Comparison of ENCODE assay signal across 18 cellular contexts in the genomic region with DNA sequence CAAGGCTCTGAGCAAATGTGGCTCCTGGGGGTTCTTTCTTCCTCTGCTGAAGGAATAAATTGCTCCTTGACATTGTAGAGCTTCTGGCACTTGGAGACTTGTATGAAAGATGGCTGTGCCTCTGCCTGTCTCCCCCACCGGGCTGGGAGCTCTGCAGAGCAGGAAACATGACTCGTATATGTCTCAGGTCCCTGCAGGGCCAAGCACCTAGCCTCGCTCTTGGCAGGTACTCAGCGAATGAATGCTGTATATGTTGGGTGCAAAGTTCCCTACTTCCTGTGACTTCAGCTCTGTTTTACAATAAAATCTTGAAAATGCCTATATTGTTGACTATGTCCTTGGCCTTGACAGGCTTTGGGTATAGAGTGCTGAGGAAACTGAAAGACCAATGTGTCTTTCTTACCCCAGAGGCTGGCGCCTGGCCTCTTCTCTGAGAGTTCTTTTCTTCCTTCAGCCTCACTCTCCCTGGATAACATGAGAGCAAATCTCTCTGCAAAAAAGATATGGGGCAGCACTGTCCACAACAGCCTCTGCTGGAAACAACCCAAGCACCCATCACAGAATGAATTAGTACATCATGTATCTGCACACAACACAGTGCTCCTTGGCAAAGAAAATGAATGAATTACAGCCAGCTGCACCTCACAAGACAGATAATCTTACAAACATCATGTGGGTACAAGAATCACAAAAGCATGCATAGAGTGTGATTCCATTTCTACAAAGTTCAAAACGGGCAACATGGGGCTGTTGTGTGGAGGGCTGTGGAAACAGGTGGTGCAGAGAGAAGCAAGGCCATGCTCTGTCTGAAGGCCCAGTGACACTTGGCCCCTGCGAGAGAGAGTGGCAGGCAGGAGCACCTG. TPM values are rescaled to one million over a fixed set of nuclear protein-coding genes. Genes with fewer than 3 reads are reported as not detected.
DNase-seq lines count a peak whose midpoint lies in the region; ATAC-seq and TF ChIP-seq lines count a peak whose summit lies in the region.
"Had no signal": no experiment of that assay in that cellular context is flagged by ENCODE, and none has a peak within 500 bp of the region (broad histone marks: within the 10 kb centered on the region; RNA-seq: fewer than 3 reads in every experiment).

No MANE protein-coding gene starts in this region.

- H3K9me2 ChIP-seq in PC-3 (replicated peaks; ENCODE audit: low read length): no peaks in the 10 kb centered on the region

- no peaks in the 10 kb centered on the region for H3K36me3 Mint-ChIP-seq in activated naive CD4-positive, alpha-beta T cell treated with anti-CD3 and anti-CD28 coated beads for 36 hours (ENCODE audit: low read depth)
- H3K36me3 Mint-ChIP-seq in stimulated activated effector memory CD8-positive, alpha-beta T cell treated with anti-CD3 and anti-CD28 coated beads, Interleukin-12 subunit alpha, Interleukin-12 subunit beta, amount 100 ng/mL, for 72 hours: no peaks in the 10 kb centered on the region
- no peaks in the 10 kb centered on the region for H3K36me3 Mint-ChIP-seq in naive thymus-derived CD8-positive, alpha-beta T cell
- H3K36me3 Mint-ChIP-seq: immature natural killer cell, mesothelial cell of epicardium had no signal

- ATAC-seq in PC-3 (peak; percentile 93), HG03378 (IDR thresholded peaks at IDR 0.05; ENCODE audit: unreplicated experiment) (no peak)
- ATAC-seq in stimulated activated effector memory CD8-positive, alpha-beta T cell treated with anti-CD3 and anti-CD28 coated beads, Interleukin-12 subunit alpha, Interleukin-12 subunit beta, amount 100 ng/mL, for 72 hours: no peak
- no peak for ATAC-seq in naive thymus-derived CD8-positive, alpha-beta T cell
- ATAC-seq: right cardiac atrium had no signal

- H3K4me3 ChIP-seq in PC-3 (ENCODE audit: low read length): no peak overlapping the region
- H3K4me3 ChIP-seq: ascending aorta had no signal

- H3F3A ChIP-seq in PC-3 (ENCODE audit: low read length, unreplicated experiment): no peaks in the 10 kb centered on the region

- peaks cover 18% of the 10 kb centered on the region for H3K4me1 ChIP-seq in PC-3 (ENCODE audit: insufficient read depth, low read length)
- H3K4me1 ChIP-seq: ascending aorta had no signal

- H3K27me3 Mint-ChIP-seq in activated naive CD4-positive, alpha-beta T cell treated with anti-CD3 and anti-CD28 coated beads for 36 hours (ENCODE audit: low read depth): no peaks in the 10 kb centered on the region
- H3K27me3 Mint-ChIP-seq in naive thymus-derived CD8-positive, alpha-beta T cell: peaks cover 0 to 2% (median 0%) of the 10 kb centered on the region in 5 donors
- H3K27me3 Mint-ChIP-seq: activated B cell treated with CpG ODN at 0.5 μM for 24 hours had no signal

- H3K27ac ChIP-seq in PC-3 (ENCODE audit: low read length): peak overlapping the region; percentile 65
- peak overlapping the region; percentile 45 for H3K27ac ChIP-seq in epithelial cell of prostate
- H3K27ac ChIP-seq: ascending aorta had no signal

- peaks cover 30% of the 10 kb centered on the region for H3K4me1 Mint-ChIP-seq in activated naive CD4-positive, alpha-beta T cell treated with anti-CD3 and anti-CD28 coated beads for 36 hours (ENCODE audit: low read depth)
- H3K4me1 Mint-ChIP-seq in stimulated activated effector memory CD8-positive, alpha-beta T cell treated with anti-CD3 and anti-CD28 coated beads, Interleukin-12 subunit alpha, Interleukin-12 subunit beta, amount 100 ng/mL, for 72 hours: peaks cover 19% of the 10 kb centered on the region
- peaks cover 9 to 19% (median 16%) of the 10 kb centered on the region in 4 donors for H3K4me1 Mint-ChIP-seq in naive thymus-derived CD8-positive, alpha-beta T cell

- H4K20me1 ChIP-seq in PC-3 (ENCODE audit: low read length): no peaks in the 10 kb centered on the region

- peak overlapping the region; percentile 6; the same call in 1 of the 2 replicates for H3K9ac ChIP-seq in PC-3 (ENCODE audit: low read length)

- no peak overlapping the region for H3K4me3 Mint-ChIP-seq in activated naive CD4-positive, alpha-beta T cell treated with anti-CD3 and anti-CD28 coated beads for 36 hours
- no peak overlapping the region for H3K4me3 Mint-ChIP-seq in stimulated activated effector memory CD8-positive, alpha-beta T cell treated with anti-CD3 and anti-CD28 coated beads, Interleukin-12 subunit alpha, Interleukin-12 subunit beta, amount 100 ng/mL, for 72 hours
- H3K4me3 Mint-ChIP-seq in naive thymus-derived CD8-positive, alpha-beta T cell: no peak overlapping the region
- H3K4me3 Mint-ChIP-seq: activated B cell treated with CpG ODN at 0.5 μM for 24 hours, immature natural killer cell, mesothelial cell of epicardium had no signal

- DNase-seq in activated naive CD4-positive, alpha-beta T cell treated with anti-CD3 and anti-CD28 coated beads for 36 hours: peak; percentile 56
- DNase-seq in activated naive CD4-positive, alpha-beta T cell treated with Interleukin-2 at 50 U/mL for 16 hours: no peak
- DNase-seq in PC-3: peak; percentile 83
- no peak for DNase-seq in epithelial cell of prostate (ENCODE audit: low read depth, low spot score)
- peak in 1 of 2 donors; percentile 44 for DNase-seq in stimulated activated effector memory CD8-positive, alpha-beta T cell treated with anti-CD3 and anti-CD28 coated beads, Interleukin-12 subunit alpha, Interleukin-12 subunit beta, amount 100 ng/mL, for 72 hours (ENCODE audit: low spot score in 2 of 2)
- no peak for DNase-seq in NCI-H2196 (lab: John Stamatoyannopoulos, UW; ENCODE audit: unreplicated experiment)
- DNase-seq in naive thymus-derived CD8-positive, alpha-beta T cell: no peak
- DNase-seq: activated B cell treated with CpG ODN at 0.5 μM for 24 hours; cortex of kidney; EL; immature natural killer cell; KG1; right cardiac atrium; stimulated activated CD4-positive, alpha-beta T cell treated with anti-CD3 and anti-CD28 coated beads, Interleukin-1b, Interleukin-23, amount 100 ng/mL, for 48 hours had no signal

- no peaks in the 10 kb centered on the region for H3K9me3 ChIP-seq in PC-3 (ENCODE audit: low read length)
- H3K9me3 ChIP-seq: ascending aorta had no signal

- no peaks in the 10 kb centered on the region for H3K9me3 Mint-ChIP-seq in activated naive CD4-positive, alpha-beta T cell treated with anti-CD3 and anti-CD28 coated beads for 36 hours
- H3K9me3 Mint-ChIP-seq in stimulated activated effector memory CD8-positive, alpha-beta T cell treated with anti-CD3 and anti-CD28 coated beads, Interleukin-12 subunit alpha, Interleukin-12 subunit beta, amount 100 ng/mL, for 72 hours: no peaks in the 10 kb centered on the region
- no peaks in the 10 kb centered on the region for H3K9me3 Mint-ChIP-seq in naive thymus-derived CD8-positive, alpha-beta T cell
- H3K9me3 Mint-ChIP-seq: activated B cell treated with CpG ODN at 0.5 μM for 24 hours, immature natural killer cell, mesothelial cell of epicardium had no signal

- POLR2A ChIA-PET in PC-3 (lab: Charles Lee; ENCODE audit: unreplicated experiment): no interaction called here
- POLR2A ChIA-PET in naive thymus-derived CD8-positive, alpha-beta T cell (lab: Charles Lee): interaction anchor here (0.6 kb wide), 1 partner anchor 70 kb away, joined by 8 read pairs; no protein-coding TSS in a partner anchor

- intact Hi-C loops in activated naive CD4-positive, alpha-beta T cell treated with anti-CD3 and anti-CD28 coated beads for 36 hours (cut with micrococcal nuclease): no loop called here
- intact Hi-C loops in PC-3 (cut with micrococcal nuclease): no loop called here

- no peak for TF ChIP-seq CTCF in PC-3 (conservative IDR thresholded peaks at IDR 0.05; ENCODE audit: low read depth, low read length)

- H3K27ac Mint-ChIP-seq in activated naive CD4-positive, alpha-beta T cell treated with anti-CD3 and anti-CD28 coated beads for 36 hours: no peak overlapping the region
- peak overlapping the region; percentile 68 for H3K27ac Mint-ChIP-seq in stimulated activated effector memory CD8-positive, alpha-beta T cell treated with anti-CD3 and anti-CD28 coated beads, Interleukin-12 subunit alpha, Interleukin-12 subunit beta, amount 100 ng/mL, for 72 hours
- peak overlapping the region in 3 of 10 donors; percentile 35 to 81 (median 74) for H3K27ac Mint-ChIP-seq in naive thymus-derived CD8-positive, alpha-beta T cell
- H3K27ac Mint-ChIP-seq: activated B cell treated with CpG ODN at 0.5 μM for 24 hours, immature natural killer cell, mesothelial cell of epicardium had no signal

- H3K79me2 ChIP-seq in PC-3 (ENCODE audit: low read length): no peaks in the 10 kb centered on the region

- no peaks in the 10 kb centered on the region for H3K27me3 ChIP-seq in PC-3 (ENCODE audit: low read length)
- H3K27me3 ChIP-seq: ascending aorta had no signal

- H2AFZ ChIP-seq in PC-3 (ENCODE audit: low read length): peak overlapping the region; percentile 56

- CTCF ChIA-PET in activated naive CD4-positive, alpha-beta T cell treated with anti-CD3 and anti-CD28 coated beads for 36 hours (lab: Charles Lee): interaction anchor here (0.6 to 6.4 kb wide), 7 partner anchors 26 to 65 kb away, joined by 4 to 157 read pairs (median 5); no protein-coding TSS in a partner anchor
- CTCF ChIA-PET in PC-3 (lab: Charles Lee): no interaction called here

- no TSS peak for BruUV-seq in PC-3 (replicated peaks; lab: Mats Ljungman, UMichigan)

- peak overlapping the region; percentile 44 for H3K4me2 ChIP-seq in PC-3 (ENCODE audit: low read length)

- no peaks in the 10 kb centered on the region for H3K36me3 ChIP-seq in PC-3 (ENCODE audit: low read depth, low read length)
- H3K36me3 ChIP-seq: ascending aorta had no signal

RNA-seq across cellular contexts. Expression of a gene that starts 6.5 kb away (rescaled TPM):
- total RNA-seq in activated naive CD4-positive, alpha-beta T cell treated with anti-CD3 and anti-CD28 coated beads for 36 hours: 1 to 10 TPM in 1 of 2 experiments, under 1 TPM in 1; 0.77 to 1.2 TPM
- 1.3 and 8.2 TPM in 2 replicates for total RNA-seq in PC-3 (2014; rRNA removed)
- 1 to 10 TPM in 1 of 2 experiments, not detected in 1; 1.2 TPM for total RNA-seq in naive thymus-derived CD8-positive, alpha-beta T cell
- polyA plus RNA-seq in naive thymus-derived CD8-positive, alpha-beta T cell: not detected
- total RNA-seq: activated B cell treated with CpG ODN at 0.5 μM for 24 hours, ascending aorta, H1, mesothelial cell of epicardium had no signal
- polyA plus RNA-seq: H1 had no signal

RNA-seq across cellular contexts. Expression of a gene that starts 39.8 kb away (rescaled TPM):
- 10 to 100 TPM; 85.9 to 87.4 TPM for total RNA-seq in activated naive CD4-positive, alpha-beta T cell treated with anti-CD3 and anti-CD28 coated beads for 36 hours
- 46.6 and 60.3 TPM in 2 replicates for total RNA-seq in PC-3 (2014; rRNA removed)
- total RNA-seq in naive thymus-derived CD8-positive, alpha-beta T cell: 100 to 1,000 TPM; 118 to 124 TPM
- 10 to 100 TPM; 22.8 to 44.1 (median 29.9) TPM for polyA plus RNA-seq in naive thymus-derived CD8-positive, alpha-beta T cell

Comparison
In these comparisons a context has a peak if more than half of its experiments do, and no peak if none do; other contexts are left out.
1. DNase-seq: peak in activated naive CD4-positive, alpha-beta T cell treated with anti-CD3 and anti-CD28 coated beads for 36 hours (single experiment) and PC-3 (single experiment); none in activated naive CD4-positive, alpha-beta T cell treated with Interleukin-2 at 50 U/mL for 16 hours (single experiment), epithelial cell of prostate (single experiment), NCI-H2196 (single experiment) and naive thymus-derived CD8-positive, alpha-beta T cell (0 of 10).